ENCODE assay signal across 14 cellular contexts in genomic region chr2:111694690-111695089, GRCh38.
DNase-seq lines count a peak whose midpoint lies in the region; ATAC-seq and TF ChIP-seq lines count a peak whose summit lies in the region.
"Had no signal": no experiment of that assay in that cellular context is flagged by ENCODE, and none has a peak within 500 bp of the region (broad histone marks: within the 10 kb centered on the region; RNA-seq: fewer than 3 reads in every experiment).

No MANE protein-coding gene starts in this region.

- no peak overlapping the region for H3K4me3 Mint-ChIP-seq in H9
- H3K4me3 Mint-ChIP-seq: activated CD4-positive, alpha-beta T cell treated with anti-CD3 and anti-CD28 coated beads for 36 hours had no signal

- H3K4me2 ChIP-seq in fibroblast of lung (ENCODE audit: extremely low read depth, insufficient read depth, low read length) (no peak overlapping the region), H9 (ENCODE audit: insufficient read depth, insufficient read length, low read length) (no peak overlapping the region)

- H3K4me1 Mint-ChIP-seq in H9: peaks cover 10 to 11% of the 10 kb centered on the region in 2 experiments

- no peak overlapping the region for H3K27ac Mint-ChIP-seq in H9
- H3K27ac Mint-ChIP-seq: activated CD4-positive, alpha-beta T cell treated with anti-CD3 and anti-CD28 coated beads for 36 hours had no signal

- H3K27me3 ChIP-seq in fibroblast of lung (ENCODE audit: control insufficient read depth, insufficient read depth, low read length) (no peaks in the 10 kb centered on the region), H9 (ENCODE audit: insufficient read depth, low read length) (no peaks in the 10 kb centered on the region)
- H3K27me3 ChIP-seq: dorsolateral prefrontal cortex had no signal

- H3K23ac ChIP-seq in H9 (ENCODE audit: insufficient read length, low read depth, low read length): no peak overlapping the region

- H3K14ac ChIP-seq in H9 (ENCODE audit: insufficient read depth, low read length): no peak overlapping the region

- no peaks in the 10 kb centered on the region for H3K23me2 ChIP-seq in H9 (ENCODE audit: insufficient read length, low read depth, low read length, poor library complexity, severe bottlenecking)

- H3K27ac ChIP-seq in fibroblast of lung (ENCODE audit: insufficient read depth, low read length): no peak overlapping the region
- H3K27ac ChIP-seq in H9 (ENCODE audit: insufficient read length, low read depth, low read length): no peak overlapping the region
- H3K27ac ChIP-seq: dorsolateral prefrontal cortex had no signal

- peaks cover 9 to 14% of the 10 kb centered on the region in 2 experiments for H3K9me3 Mint-ChIP-seq in H9

- H2BK15ac ChIP-seq in H9 (ENCODE audit: low read depth, low read length): no peak overlapping the region

- no peak overlapping the region for H4K5ac ChIP-seq in H9 (ENCODE audit: insufficient read length, low read depth, low read length)

- WGBS in H9 (ENCODE audit: extremely low coverage, insufficient read length, low lambda C conversion rate): no CpG with 5 or more reads among the region's 3 CpGs

- H2BK12ac ChIP-seq in H9 (ENCODE audit: insufficient read length, low read depth, low read length): no peak overlapping the region

- H2AFZ ChIP-seq in fibroblast of lung (ENCODE audit: low read length) (no peak overlapping the region), H9 (ENCODE audit: low read length) (no peak overlapping the region)

- ATAC-seq in SK-N-SH treated with all-trans-retinoic acid at 6 μM for 48 hours (peak; percentile 45), mucosa of descending colon (no peak)
- ATAC-seq: activated CD4-positive, alpha-beta T cell treated with anti-CD3 and anti-CD28 coated beads for 36 hours had no signal

- no peak overlapping the region for H2BK120ac ChIP-seq in H9 (ENCODE audit: low read depth, low read length, poor library complexity, severe bottlenecking)

- intact Hi-C loops in mucosa of descending colon (cut with DNase I, micrococcal nuclease): no loop called here

- no peak overlapping the region for H2BK5ac ChIP-seq in H9 (ENCODE audit: insufficient read length, low read length)

- no peak overlapping the region for H3K4ac ChIP-seq in H9 (ENCODE audit: low read depth, low read length)

- H3K4me3 ChIP-seq in fibroblast of lung (replicated peaks in 1 of 4; ENCODE audit: control extremely low read depth in 1 of 4, insufficient read depth in 1 of 4, low read depth in 3 of 4, low read length in 4 of 4) (no peak overlapping the region), mucosa of descending colon (no peak overlapping the region)
- H3K4me3 ChIP-seq: dorsolateral prefrontal cortex, skin epidermis had no signal

- H3K36me3 Mint-ChIP-seq in H9 (ENCODE audit: insufficient read depth in 1 of 3, low read depth in 3 of 3): peaks cover 3 to 25% (median 5%) of the 10 kb centered on the region in 3 experiments; a peak in 6 of 7 replicates

- no peaks in the 10 kb centered on the region for H3K36me3 ChIP-seq in fibroblast of lung (ENCODE audit: control insufficient read depth, insufficient read depth, low read length)
- H3K36me3 ChIP-seq in mucosa of descending colon (ENCODE audit: low read depth): no peaks in the 10 kb centered on the region

- no peak overlapping the region for H4K8ac ChIP-seq in H9 (replicated peaks; ENCODE audit: insufficient read length, low read depth, low read length)

- H3K27me3 Mint-ChIP-seq in H9 (ENCODE audit: low read depth): peaks cover 5% of the 10 kb centered on the region; the same call in 1 of the 2 replicates

- H3K79me1 ChIP-seq in H9 (ENCODE audit: insufficient read depth, low read depth, low read length, poor library complexity, severe bottlenecking): no peaks in the 10 kb centered on the region

- TF ChIP-seq CTCF in fibroblast of lung (conservative IDR thresholded peaks at IDR 0.05 in 1 of 2, IDR thresholded peaks at IDR 0.05 in 1 of 2; ENCODE audit: low read depth in 1 of 2, low read length in 2 of 2) (no peak), H9 (conservative IDR thresholded peaks at IDR 0.05) (no peak), mucosa of descending colon (IDR thresholded peaks at IDR 0.05) (no peak)

- H3K56ac ChIP-seq in H9 (ENCODE audit: insufficient read length, low read depth, low read length): no peak overlapping the region

- H4K91ac ChIP-seq in H9 (ENCODE audit: insufficient read length, low read depth, low read length): no peak overlapping the region

- H2BK20ac ChIP-seq in H9 (ENCODE audit: low read depth, low read length, poor library complexity, severe bottlenecking): no peak overlapping the region

- H3K4me1 ChIP-seq in fibroblast of lung (ENCODE audit: control insufficient read depth, extremely low read depth, insufficient read depth, low read length) (peaks cover 8% of the 10 kb centered on the region), H9 (ENCODE audit: insufficient read depth, low read length) (no peaks in the 10 kb centered on the region), mucosa of descending colon (ENCODE audit: low read depth) (peaks cover 15% of the 10 kb centered on the region)

- H3K18ac ChIP-seq in H9 (ENCODE audit: insufficient read length, low read depth, low read length): no peak overlapping the region

- H4K20me1 ChIP-seq in fibroblast of lung (ENCODE audit: control insufficient read depth, extremely low read depth, insufficient read depth, low read length): no peaks in the 10 kb centered on the region
- no peaks in the 10 kb centered on the region for H4K20me1 ChIP-seq in H9 (ENCODE audit: control insufficient read depth, insufficient read depth, insufficient read length)

- H3K9ac ChIP-seq in fibroblast of lung (ENCODE audit: insufficient read depth, low read length) (no peak overlapping the region), H9 (ENCODE audit: extremely low read depth, insufficient read length, low read length) (no peak overlapping the region)

- H3K9me3 ChIP-seq in fibroblast of lung (ENCODE audit: control insufficient read depth, insufficient read depth, low read depth, low read length) (no peaks in the 10 kb centered on the region), H9 (ENCODE audit: control insufficient read depth, low read depth, low read length) (no peaks in the 10 kb centered on the region), mucosa of descending colon (no peaks in the 10 kb centered on the region)

- H3K79me2 ChIP-seq in fibroblast of lung (ENCODE audit: control insufficient read depth, insufficient read depth, low read length) (no peaks in the 10 kb centered on the region), H9 (ENCODE audit: insufficient read depth, low read length) (no peaks in the 10 kb centered on the region)

- H3T11ph ChIP-seq in H9 (ENCODE audit: low read length): no peak overlapping the region

- peak; percentile 81 for DNase-seq in EL
- peak; percentile 94 to 100 for DNase-seq in fibroblast of lung (ENCODE audit: low read depth in 2 of 2)
- peak; percentile 92 for DNase-seq in pulmonary artery endothelial cell (ENCODE audit: low read depth, low spot score)
- DNase-seq in H9: no peak
- no peak for DNase-seq in activated T-cell treated with anti-CD3 and anti-CD28 coated beads for 4 hours
- DNase-seq in cortex of kidney (lab: John Stamatoyannopoulos, UW): no peak
- no peak for DNase-seq in mucosa of descending colon
- DNase-seq: activated CD4-positive, alpha-beta T cell treated with anti-CD3 and anti-CD28 coated beads for 36 hours; activated gamma-delta T cell; COR-L47; dorsolateral prefrontal cortex; NCI-H69 had no signal

- no peak overlapping the region for H2AK5ac ChIP-seq in H9 (ENCODE audit: insufficient read length, low read length)

TF ChIP-seq in SK-N-SH treated with all-trans-retinoic acid at 6 μM for 48 hours, 23 proteins besides CTCF, POLR2A, EP300 and RAD21 (continues in another document):
- TF ChIP-seq GLIS3 (CRISPR knock-in tag; IDR thresholded peaks at IDR 0.05) (no peak), POU6F1 (CRISPR knock-in tag; IDR thresholded peaks at IDR 0.05; ENCODE audit: borderline replicate concordance, low read depth) (no peak), TCF4 (CRISPR knock-in tag; IDR thresholded peaks at IDR 0.05; ENCODE audit: borderline replicate concordance) (no peak), CSDC2 (CRISPR knock-in tag; IDR thresholded peaks at IDR 0.05) (no peak), ISL1 (CRISPR knock-in tag; IDR thresholded peaks at IDR 0.05) (peak; percentile 62), ZC3H10 (CRISPR knock-in tag; IDR thresholded peaks at IDR 0.05) (no peak), BACH2 (CRISPR knock-in tag; IDR thresholded peaks at IDR 0.05; ENCODE audit: borderline replicate concordance) (no peak), PATZ1 (CRISPR knock-in tag; IDR thresholded peaks at IDR 0.05; ENCODE audit: borderline replicate concordance) (0 out of 2 replicates have a peak, but pooled peaks have one; percentile 45), ZNF8 (CRISPR knock-in tag; IDR thresholded peaks at IDR 0.05) (peak; percentile 68; the same call in 1 of the 2 replicates), SNAI2 (CRISPR knock-in tag; IDR thresholded peaks at IDR 0.05) (no peak)

Comparison
In these comparisons a context has a peak if more than half of its experiments do, and no peak if none do; other contexts are left out.
1. DNase-seq: peak in EL (single experiment), fibroblast of lung (2 of 2) and pulmonary artery endothelial cell (single experiment); none in H9 (single experiment), activated T-cell treated with anti-CD3 and anti-CD28 coated beads for 4 hours (single experiment), cortex of kidney (single experiment) and mucosa of descending colon (0 of 3).